ENCODE assay signal across 23 cellular contexts in the genomic region with DNA sequence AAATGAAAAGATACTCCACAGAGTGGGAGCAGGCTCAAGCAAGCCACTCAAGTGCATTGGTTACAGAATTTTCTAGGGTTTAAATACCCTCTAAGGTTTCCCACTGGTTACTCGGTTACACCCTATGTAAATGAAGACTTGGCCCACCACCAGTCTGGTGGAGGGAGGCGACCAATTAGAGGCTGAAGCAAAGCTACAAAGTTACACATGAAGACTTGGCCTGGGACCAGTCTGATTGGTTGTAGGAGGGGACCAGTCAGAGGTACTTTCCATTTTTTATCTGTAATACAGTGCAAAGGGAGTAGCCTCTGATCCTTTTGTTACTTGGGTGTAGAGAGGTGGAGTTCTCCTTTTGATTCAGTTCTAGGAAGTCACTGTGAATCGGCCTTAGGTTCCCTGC. TPM values are rescaled to one million over a fixed set of nuclear protein-coding genes. Genes with fewer than 3 reads are reported as not detected.
"Had no signal": no experiment of that assay in that cellular context is flagged by ENCODE, and none has a peak within 500 bp of the region (broad histone marks: within the 10 kb centered on the region; RNA-seq: fewer than 3 reads in every experiment).

No MANE protein-coding gene starts in this region.

- H3K27ac ChIP-seq: breast epithelium, PC-9 had no signal

- H3K36me3 ChIP-seq: breast epithelium had no signal

- DNase-seq: activated CD4-positive, alpha-beta T cell treated with anti-CD3 and anti-CD28 coated beads for 48 hours; activated CD4-positive, alpha-beta T cell treated with anti-CD3 and anti-CD28 coated beads, Interleukin-2, amount 50 U/mL, for 48 hours; activated CD8-positive, alpha-beta memory T cell treated with anti-CD3 and anti-CD28 coated beads, Interleukin-2, amount 10 ng/mL, durations not matched to agents 7 days and 5 days; activated effector memory CD4-positive, alpha-beta T cell treated with Interleukin-2 at 50 U/mL for 16 hours; activated naive CD4-positive, alpha-beta T cell; activated T-cell treated with anti-CD3 and anti-CD28 coated beads, Interleukin-2, amount 50 U/mL, for 24 hours; aorta; caudate nucleus; Karpas-422; MM.1S; NCI-H1105; NCI-H1436; NCI-H1694 treated with DMSO at 0.1 percent for 48 hours; NCI-H2029 treated with DMSO at 0.1 percent for 48 hours; NCI-H345; NCI-H510A; NCI-H526 treated with DMSO at 0.1 percent for 48 hours; PC-9; SHP77 treated with DMSO at 0.1 percent for 48 hours; T-helper 2 cell; T1000 had no signal

- H3K27me3 ChIP-seq: breast epithelium had no signal

- ATAC-seq: activated CD4-positive, CD25-positive, alpha-beta regulatory T cell treated with anti-CD3 and anti-CD28 coated beads, Interleukin-2, amount 50 U/mL, for 24 hours; activated CD8-positive, alpha-beta memory T cell treated with anti-CD3 and anti-CD28 coated beads, Interleukin-2, amount 10 ng/mL, durations not matched to agents 7 days and 5 days had no signal

- H3K4me1 ChIP-seq: breast epithelium had no signal

- H3K4me3 ChIP-seq: breast epithelium, PC-9 had no signal

- H3K9me3 ChIP-seq: breast epithelium had no signal

RNA-seq across cellular contexts. Expression of a gene that starts 7.6 kb away (rescaled TPM):
- total RNA-seq: activated CD8-positive, alpha-beta memory T cell treated with anti-CD3 and anti-CD28 coated beads, Interleukin-2, amount 10 ng/mL, durations not matched to agents 7 days and 5 days; PC-9 had no signal
